ENCODE assay signal across 14 cellular contexts in genomic region chr17:46025510-46025909, GRCh38. TPM values are rescaled to one million over a fixed set of nuclear protein-coding genes. Genes with fewer than 3 reads are reported as not detected.
DNase-seq lines count a peak whose midpoint lies in the region; ATAC-seq lines count a peak whose summit lies in the region.
"Had no signal": no experiment of that assay in that cellular context is flagged by ENCODE, and none has a peak within 500 bp of the region (broad histone marks: within the 10 kb centered on the region; RNA-seq: fewer than 3 reads in every experiment).

No MANE protein-coding gene starts in this region.

- no peak overlapping the region for H3K4me3 Mint-ChIP-seq in activated T-helper 17 cell treated with anti-CD3 and anti-CD28 coated beads, Interleukin-2, amount 50 U/mL, for 72 hours

- H3K27me3 Mint-ChIP-seq in activated T-helper 17 cell treated with anti-CD3 and anti-CD28 coated beads, Interleukin-2, amount 50 U/mL, for 72 hours = no peaks in the 10 kb centered on the region

- peak overlapping the region in 11 of 21 experiments; percentile 10 to 59 (median 55) for H3K27ac ChIP-seq in skin epidermis
- H3K27ac ChIP-seq: KMS-11, uterus had no signal

- H3K27ac Mint-ChIP-seq in activated naive CD4-positive, alpha-beta T cell treated with anti-CD3 and anti-CD28 coated beads, Interleukin-2, amount 50 U/mL, for 72 hours = peak overlapping the region; percentile 66 to 86
- peak overlapping the region; percentile 62 for H3K27ac Mint-ChIP-seq in activated T-helper 17 cell treated with anti-CD3 and anti-CD28 coated beads, Interleukin-2, amount 50 U/mL, for 72 hours

- DNase-seq in activated naive CD4-positive, alpha-beta T cell treated with anti-CD3 and anti-CD28 coated beads, Interleukin-2, amount 50 U/mL, for 72 hours (ENCODE audit: low spot score in 2 of 2) = peak in 1 of 2 donors; percentile 39
- DNase-seq in activated naive CD4-positive, alpha-beta T cell (lab: John Stamatoyannopoulos, UW) = no peak
- peak; percentile 34 for DNase-seq in left lobe of liver (ENCODE audit: low spot score)
- DNase-seq in NCI-H748 treated with DMSO at 0.1 percent for 48 hours (lab: John Stamatoyannopoulos, UW) = no peak
- DNase-seq: T-helper 9 cell, uterus had no signal

- ATAC-seq in activated naive CD4-positive, alpha-beta T cell treated with anti-CD3 and anti-CD28 coated beads, Interleukin-2, amount 50 U/mL, for 72 hours = peak in 1 of 2 donors; percentile 21
- no peak for ATAC-seq in activated T-helper 17 cell treated with anti-CD3 and anti-CD28 coated beads, Interleukin-2, amount 50 U/mL, for 72 hours (replicated peaks)
- ATAC-seq in left lobe of liver = no peak
- no peak for ATAC-seq in HG02571 (IDR thresholded peaks at IDR 0.05; ENCODE audit: unreplicated experiment)
- ATAC-seq in GM21367 (IDR thresholded peaks at IDR 0.05; ENCODE audit: unreplicated experiment) = no peak

- no peaks in the 10 kb centered on the region for H3K9me3 Mint-ChIP-seq in activated naive CD4-positive, alpha-beta T cell treated with anti-CD3 and anti-CD28 coated beads, Interleukin-2, amount 50 U/mL, for 72 hours
- H3K9me3 Mint-ChIP-seq in activated T-helper 17 cell treated with anti-CD3 and anti-CD28 coated beads, Interleukin-2, amount 50 U/mL, for 72 hours = no peaks in the 10 kb centered on the region

- peaks cover 12% of the 10 kb centered on the region for H3K4me1 Mint-ChIP-seq in activated T-helper 17 cell treated with anti-CD3 and anti-CD28 coated beads, Interleukin-2, amount 50 U/mL, for 72 hours

- peaks cover 0 to 5% of the 10 kb centered on the region in 2 donors for H3K36me3 Mint-ChIP-seq in activated naive CD4-positive, alpha-beta T cell treated with anti-CD3 and anti-CD28 coated beads, Interleukin-2, amount 50 U/mL, for 72 hours
- H3K36me3 Mint-ChIP-seq in activated T-helper 17 cell treated with anti-CD3 and anti-CD28 coated beads, Interleukin-2, amount 50 U/mL, for 72 hours (ENCODE audit: low read depth) = peaks cover 35% of the 10 kb centered on the region

- H3K4me3 ChIP-seq in skin epidermis = no peak overlapping the region
- H3K4me3 ChIP-seq: uterus had no signal

RNA-seq across cellular contexts. Expression of gene STH, which starts 26.5 kb away (rescaled TPM):
- not detected for total RNA-seq in activated naive CD4-positive, alpha-beta T cell treated with anti-CD3 and anti-CD28 coated beads, Interleukin-2, amount 50 U/mL, for 72 hours
- total RNA-seq in activated T-helper 17 cell treated with anti-CD3 and anti-CD28 coated beads, Interleukin-2, amount 50 U/mL, for 72 hours = not detected
- not detected for total RNA-seq in left lobe of liver
- total RNA-seq: dermis microvascular lymphatic vessel endothelial cell, lung microvascular endothelial cell, RPMI7951, uterus had no signal
